Comparison of ENCODE assay signal across 27 cellular contexts in genomic region chr6:100412872-100413271, GRCh38. TPM values are rescaled to one million over a fixed set of nuclear protein-coding genes. Genes with fewer than 3 reads are reported as not detected.
DNase-seq lines count a peak whose midpoint lies in the region; ATAC-seq, FAIRE-seq and TF ChIP-seq lines count a peak whose summit lies in the region.
"Had no signal": no experiment of that assay in that cellular context is flagged by ENCODE, and none has a peak within 500 bp of the region (broad histone marks: within the 10 kb centered on the region; RNA-seq: fewer than 3 reads in every experiment).

No MANE protein-coding gene starts in this region.

- no TSS peak for BruUV-seq in K562 (replicated peaks; lab: Mats Ljungman, UMichigan)

- H3K9me3 ChIP-seq in K562 (replicated peaks; ENCODE audit: control insufficient read depth, insufficient read depth, low read depth, low read length) (no peaks in the 10 kb centered on the region), WERI-Rb-1 (ENCODE audit: severe bottlenecking) (no peaks in the 10 kb centered on the region), adrenal gland (replicated peaks in 1 of 3) (no peaks in the 10 kb centered on the region)
- H3K9me3 ChIP-seq: A549; BE2C; BLaER1 treated with 17β-estradiol and CSF1 and Interleukin-3, amounts not matched to agents 10 nM and 100 nM had no signal

- CTCF ChIA-PET in K562 (lab: Yijun Ruan, JAX; ENCODE audit: low intra/inter-chr PET ratio) = no interaction called here

- H3K4me2 ChIP-seq in K562 (ENCODE audit: insufficient read depth, low read length) = no peak overlapping the region
- H3K4me2 ChIP-seq: A549; BLaER1 treated with 17β-estradiol and CSF1 and Interleukin-3, amounts not matched to agents 10 nM and 100 nM; GM23338 had no signal

- POLR2A ChIA-PET in K562 (lab: Yijun Ruan, JAX) = no interaction called here

- TF ChIP-seq CTCF in D721Med (IDR thresholded peaks at IDR 0.05; ENCODE audit: insufficient read depth, missing control alignments) (no peak), K562 (IDR thresholded peaks at IDR 0.05 in 2 of 3, conservative IDR thresholded peaks at IDR 0.05 in 1 of 3; ENCODE audit: insufficient read depth in 2 of 3, low read depth in 1 of 3, low read length in 3 of 3) (no peak), WERI-Rb-1 (IDR thresholded peaks at IDR 0.05; ENCODE audit: low read depth, low read length) (no peak), adrenal gland (IDR thresholded peaks at IDR 0.05) (no peak)

- H4K20me1 ChIP-seq in K562 (replicated peaks; ENCODE audit: control insufficient read depth, insufficient read depth, low read length) = no peaks in the 10 kb centered on the region
- H4K20me1 ChIP-seq: BLaER1 treated with 17β-estradiol and CSF1 and Interleukin-3, amounts not matched to agents 10 nM and 100 nM had no signal

- H3K4me3 ChIP-seq in K562 (no peak overlapping the region), WERI-Rb-1 (ENCODE audit: low read depth, low read length) (no peak overlapping the region), adrenal gland (no peak overlapping the region)
- H3K4me3 ChIP-seq: A549; BLaER1 treated with 17β-estradiol and CSF1 and Interleukin-3, amounts not matched to agents 10 nM and 100 nM; GM23338 had no signal

- H3K79me2 ChIP-seq in K562 (ENCODE audit: control insufficient read depth, insufficient read depth, low read length) = no peaks in the 10 kb centered on the region

- no peak overlapping the region for H3K9ac ChIP-seq in K562 (ENCODE audit: insufficient read depth in 1 of 2, low read depth in 2 of 2, low read length in 2 of 2)
- H3K9ac ChIP-seq: BLaER1 treated with 17β-estradiol and CSF1 and Interleukin-3, amounts not matched to agents 10 nM and 100 nM had no signal

- H3K9me1 ChIP-seq in K562 (ENCODE audit: control insufficient read depth, insufficient read depth, low read length) = no peaks in the 10 kb centered on the region

- intact Hi-C loops in K562 (cut with micrococcal nuclease) (no loop called here), adrenal gland (cut with DNase I) (no loop called here)

- H3K4me1 ChIP-seq in K562 (replicated peaks in 1 of 2; ENCODE audit: control insufficient read depth in 2 of 2, insufficient read depth in 2 of 2, low read length in 2 of 2) = no peaks in the 10 kb centered on the region
- H3K4me1 ChIP-seq in adrenal gland (replicated peaks in 1 of 2) = no peaks in the 10 kb centered on the region
- H3K4me1 ChIP-seq: A549; BE2C; BLaER1 treated with 17β-estradiol and CSF1 and Interleukin-3, amounts not matched to agents 10 nM and 100 nM had no signal

- H3K27me3 ChIP-seq in K562 (ENCODE audit: control insufficient read depth in 2 of 2, insufficient read depth in 2 of 2, low read length in 2 of 2) (no peaks in the 10 kb centered on the region), WERI-Rb-1 (ENCODE audit: insufficient read depth, low read depth, severe bottlenecking) (no peaks in the 10 kb centered on the region), adrenal gland (peaks cover 8% of the 10 kb centered on the region)
- H3K27me3 ChIP-seq: BE2C; BLaER1 treated with 17β-estradiol and CSF1 and Interleukin-3, amounts not matched to agents 10 nM and 100 nM had no signal

- ATAC-seq in K562 = no peak
- no peak for ATAC-seq in HG03159 (IDR thresholded peaks at IDR 0.05; ENCODE audit: unreplicated experiment)
- ATAC-seq in HG03045 (IDR thresholded peaks at IDR 0.05; ENCODE audit: unreplicated experiment) = no peak
- ATAC-seq: A549, GM23338, HCT116 had no signal

- 0% methylated on average over 4 of the region's 4 CpGs for WGBS in K562 (ENCODE audit: insufficient coverage, low coverage, missing lambda C conversion rate)
- 77 to 85% (median 82%) methylated on average over 4 of the region's 4 CpGs for WGBS in adrenal gland, 4 donors

- H3K36me3 ChIP-seq in K562 (ENCODE audit: control insufficient read depth, insufficient read depth, low read length) (no peaks in the 10 kb centered on the region), WERI-Rb-1 (no peaks in the 10 kb centered on the region), adrenal gland (replicated peaks in 1 of 2) (no peaks in the 10 kb centered on the region)
- H3K36me3 ChIP-seq: BE2C; BLaER1 treated with 17β-estradiol and CSF1 and Interleukin-3, amounts not matched to agents 10 nM and 100 nM had no signal

- TF ChIP-seq POLR2A in K562 (conservative IDR thresholded peaks at IDR 0.05) (no peak), adrenal gland (IDR thresholded peaks at IDR 0.05) (no peak)

- FAIRE-seq in D721Med (lab: Jason Lieb, UNC) (peak; percentile 55), K562 (lab: Jason Lieb, UNC) (peak; percentile 32)
- FAIRE-seq: A549, G401.6, GM12892 had no signal

- H3K27ac ChIP-seq in K562 (ENCODE audit: extremely low read depth, low read depth, low read length) (no peak overlapping the region), WERI-Rb-1 (no peak overlapping the region), adrenal gland (no peak overlapping the region)
- H3K27ac ChIP-seq: A549; BLaER1 treated with 17β-estradiol and CSF1 and Interleukin-3, amounts not matched to agents 10 nM and 100 nM had no signal

- in situ Hi-C loops in K562 (cut with MboI) = no loop called here

- TF ChIP-seq RAD21 in K562 (CRISPR knock-in tag; conservative IDR thresholded peaks at IDR 0.05 in 1 of 2, IDR thresholded peaks at IDR 0.05 in 1 of 2) = no peak

- TF ChIP-seq EP300 in K562 (IDR thresholded peaks at IDR 0.05; ENCODE audit: low read length) = no peak

- H2AFZ ChIP-seq in K562 (ENCODE audit: low read depth, low read length) = no peak overlapping the region
- H2AFZ ChIP-seq: GM23338 had no signal

- DNase-seq in D721Med (ENCODE audit: insufficient read length, low spot score) (no peak), NCI-H69 (lab: John Stamatoyannopoulos, UW) (peak; percentile 44), OCI-M1 (lab: John Stamatoyannopoulos, UW) (peak; percentile 95), K562 (ENCODE audit: extremely low read depth in 1 of 4, low spot score in 3 of 4) (peak in 1 of 4 experiments; percentile 12), WERI-Rb-1 (no peak), adrenal gland (no peak)
- DNase-seq: 8988T; ACHN; AML-193; BE2C; Calu3; CD4-positive, alpha-beta T cell; CD8-positive, alpha-beta memory T cell; COR-L47; DMS153; DND-41; H9 had no signal

TF ChIP-seq in K562, 482 proteins besides CTCF, POLR2A, EP300 and RAD21 (continues in another document):
- TF ChIP-seq ZBTB1 (CRISPR knock-in tag; IDR thresholded peaks at IDR 0.05; ENCODE audit: borderline replicate concordance, low read depth) = peak; percentile 94
- TF ChIP-seq MAZ (CRISPR knock-in tag; conservative IDR thresholded peaks at IDR 0.05 in 1 of 2, IDR thresholded peaks at IDR 0.05 in 1 of 2) = peak in 1 of 2 experiments; percentile 22; a peak in 1 of 4 replicates
- TF ChIP-seq ZNF592 (IDR thresholded peaks at IDR 0.05) = no peak
- TF ChIP-seq CBFA2T3 (IDR thresholded peaks at IDR 0.05) = peak; percentile 58
- TF ChIP-seq MTF1 (CRISPR knock-in tag; IDR thresholded peaks at IDR 0.05; ENCODE audit: borderline replicate concordance) = no peak

RNA-seq across cellular contexts. Expression of gene SIM1, which starts 51.8 kb away (rescaled TPM):
- not detected in 2 replicates for total RNA-seq in K562 (2011; cell fraction: chromatin; rRNA removed; ENCODE audit: low replicate concordance)
- not detected in 2 replicates for total RNA-seq in K562 (2011; cell fraction: nucleolus; rRNA removed)
- not detected in 2 replicates for total RNA-seq in K562 (2011; cell fraction: nucleoplasm; rRNA removed)
- total RNA-seq in K562 (2014; rRNA removed) (not detected in 2 replicates), K562 (2014; rRNA removed; fragmentation: Illumina TruSeq; extraction: Trizol) (not detected in 2 replicates), K562 (2015; rRNA removed; fragmentation: Illumina TruSeq; extraction: Trizol) (not detected in 2 replicates), K562 (2021) (not detected in 2 replicates), adrenal gland (not detected)
- polyA plus RNA-seq in K562 (2011; rRNA removed) (not detected in 2 replicates), K562 (2014; fragmentation: Illumina TruSeq; extraction: Trizol) (not detected in 2 replicates), K562 (2014; fragmentation: Nextera tagmentation; extraction: Ambion mirVana) (not detected), K562 (2014; rRNA removed) (not detected in 2 replicates), adrenal gland (not detected)
- not detected in 2 replicates for polyA plus RNA-seq in K562 (2011; cell fraction: cytosol; rRNA removed)
- not detected in 2 replicates for polyA plus RNA-seq in K562 (2011; cell fraction: nucleus; rRNA removed)
- not detected in 2 replicates for polyA plus RNA-seq in K562 (2012)
- not detected in 2 replicates for polyA minus RNA-seq in K562 (2011; rRNA and poly(A)+ RNA removed)
- polyA minus RNA-seq in K562 (2011; cell fraction: cytosol; rRNA and poly(A)+ RNA removed) = not detected in 2 replicates
- polyA minus RNA-seq in K562 (2011; cell fraction: nucleus; rRNA and poly(A)+ RNA removed) = not detected in 2 replicates
- total RNA-seq: Calu3; CD4-positive, alpha-beta T cell; CD8-positive, alpha-beta memory T cell; H4; H9 had no signal
- polyA plus RNA-seq: A549; CD14-positive monocyte; CD8-positive, alpha-beta memory T cell had no signal

Comparison
In these comparisons a context has a peak if more than half of its experiments do, and no peak if none do; other contexts are left out.
1. DNase-seq: peak in NCI-H69 (single experiment) and OCI-M1 (single experiment); none in D721Med (single experiment), WERI-Rb-1 (single experiment) and adrenal gland (0 of 7).